In the genomic region with DNA sequence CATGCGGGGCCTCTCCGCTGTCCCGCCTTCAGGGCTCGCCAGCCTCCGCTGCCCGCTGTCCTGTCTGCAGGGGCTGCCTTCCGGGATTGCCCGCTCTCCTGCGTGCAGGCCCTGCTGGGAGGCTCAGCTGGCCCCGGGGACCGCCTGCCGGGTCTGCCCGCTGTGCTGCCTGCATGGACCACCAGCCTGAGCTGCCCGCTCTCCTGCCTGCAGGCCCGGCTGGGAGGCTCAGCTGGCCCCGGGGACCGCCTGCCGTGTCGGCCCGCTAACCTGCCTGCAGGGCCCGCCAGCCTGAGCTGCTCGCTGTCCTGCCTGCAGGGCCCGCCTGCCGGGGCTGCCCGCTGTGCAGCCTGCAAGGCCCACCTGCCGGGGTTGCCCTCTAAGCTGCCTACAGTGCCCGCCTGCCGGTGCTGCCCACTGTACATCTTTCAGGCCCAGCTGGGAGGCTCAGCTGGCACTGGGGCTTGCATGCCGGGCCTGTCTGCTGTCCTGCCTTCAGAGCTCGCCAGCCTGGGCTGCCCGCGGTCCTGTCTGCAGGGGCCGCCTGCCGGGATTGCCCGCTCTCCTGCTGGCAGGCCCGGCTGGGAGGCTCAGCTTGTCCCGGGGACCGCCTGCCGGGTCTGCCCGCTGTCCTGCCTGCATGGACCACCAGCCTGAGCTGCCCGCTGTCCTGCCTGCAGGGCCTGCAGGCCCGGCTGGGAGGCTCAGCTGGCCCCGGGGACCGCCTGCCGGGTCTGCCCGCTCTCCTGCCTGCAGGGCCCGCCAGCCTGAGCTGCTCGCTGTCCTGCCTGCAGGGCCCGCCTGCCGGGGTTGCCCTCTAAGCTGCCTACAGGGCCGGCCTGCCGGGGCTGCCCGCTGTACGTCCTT, we compare ENCODE assay signal across 7 cellular contexts.
DNase-seq lines count a peak whose midpoint lies in the region; ATAC-seq and TF ChIP-seq lines count a peak whose summit lies in the region.

No MANE protein-coding gene starts in this region.

- peak overlapping the region in 1 of 2 donors; percentile 28 for H3K27ac ChIP-seq in coronary artery
- H3K27ac ChIP-seq in psoas muscle = peak overlapping the region; percentile 79
- H3K27ac ChIP-seq in urinary bladder (ENCODE audit: low read depth) = peak overlapping the region; percentile 88

- H3K4me1 ChIP-seq in psoas muscle (no peaks in the 10 kb centered on the region), urinary bladder (ENCODE audit: insufficient read depth) (no peaks in the 10 kb centered on the region)

- ATAC-seq in HG02938 (IDR thresholded peaks at IDR 0.05; ENCODE audit: unreplicated experiment) (peak; percentile 65), psoas muscle (peak; percentile 22 to 89 (median 82))

- no peak for TF ChIP-seq CTCF in coronary artery (IDR thresholded peaks at IDR 0.05)
- TF ChIP-seq CTCF in psoas muscle (IDR thresholded peaks at IDR 0.05) = no peak
- no peak for TF ChIP-seq CTCF in GM10266 (IDR thresholded peaks at IDR 0.05; ENCODE audit: control insufficient read depth, insufficient read depth, low read depth, missing control alignments)

- peaks cover 23% of the 10 kb centered on the region for H3K9me3 ChIP-seq in psoas muscle

- WGBS in psoas muscle, 3 donors = 19 to 53% (median 27%) methylated on average over 31 to 54 of the region's 54 CpGs
- 57% methylated on average over 53 of the region's 54 CpGs for WGBS in urinary bladder

- H3K27me3 ChIP-seq in psoas muscle (ENCODE audit: insufficient read depth in 3 of 3, low read length in 2 of 3) = no peaks in the 10 kb centered on the region

- H3K36me3 ChIP-seq in psoas muscle (ENCODE audit: insufficient read depth in 1 of 2, low read depth in 1 of 2) = no peaks in the 10 kb centered on the region
- no peaks in the 10 kb centered on the region for H3K36me3 ChIP-seq in urinary bladder (ENCODE audit: insufficient read depth)

- H3K4me3 ChIP-seq in coronary artery (peak overlapping the region; percentile 48), psoas muscle (peak overlapping the region; percentile 71), urinary bladder (ENCODE audit: low read depth, low read length) (peak overlapping the region; percentile 60)

- DNase-seq in UCSD-AML1 (lab: John Stamatoyannopoulos, UW; ENCODE audit: unreplicated experiment) (peak; percentile 92), coronary artery (ENCODE audit: low spot score) (no peak), psoas muscle (peak in 1 of 2 donors; percentile 90), GM10266 (ENCODE audit: extremely low spot score) (no peak), foreskin melanocyte (no peak)

- intact Hi-C loops in psoas muscle (cut with DNase I) = no loop called here
